ENCODE assay signal across 8 cellular contexts in the genomic region with DNA sequence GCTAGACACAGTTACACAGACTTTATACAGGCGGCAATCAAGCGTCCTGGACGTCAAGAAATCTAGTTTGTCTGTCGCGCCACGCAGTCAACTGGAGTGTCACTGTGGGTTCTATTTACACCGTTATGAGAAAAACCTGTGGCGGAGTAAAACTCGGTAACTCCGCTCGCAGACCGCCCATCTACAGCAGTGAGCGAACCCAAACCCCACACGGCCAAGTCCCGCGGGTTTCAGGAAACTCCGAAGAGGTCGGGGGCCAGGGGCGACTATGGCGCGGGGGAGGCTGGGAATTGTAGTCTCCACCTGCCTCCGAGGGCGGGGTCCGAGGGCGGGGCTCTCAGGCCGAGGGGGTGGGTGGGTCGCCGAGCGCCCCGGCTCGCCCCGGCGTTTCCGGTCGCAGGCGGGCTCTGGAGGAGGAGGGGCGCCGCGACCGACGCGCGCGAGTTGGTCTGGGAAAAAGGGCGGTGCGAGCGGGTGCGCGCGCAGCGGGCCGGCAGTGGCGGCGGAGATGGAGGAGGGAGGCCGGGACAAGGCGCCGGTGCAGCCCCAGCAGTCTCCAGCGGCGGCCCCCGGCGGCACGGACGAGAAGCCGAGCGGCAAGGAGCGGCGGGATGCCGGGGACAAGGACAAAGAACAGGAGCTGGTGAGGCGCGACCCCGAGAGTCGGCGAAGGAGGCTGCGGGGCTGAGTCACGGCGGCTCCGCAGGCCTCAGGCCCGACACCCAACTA. TPM values are rescaled to one million over a fixed set of nuclear protein-coding genes. Genes with fewer than 3 reads are reported as not detected.
DNase-seq lines count a peak whose midpoint lies in the region; ATAC-seq and TF ChIP-seq lines count a peak whose summit lies in the region.

A gene (plus strand): TSS at position 483 of the 729 bp plus-strand sequence. CDS start 26 bp downstream, at position 509.

- no peaks in the 10 kb centered on the region for H3K9me3 ChIP-seq in ectodermal cell (ENCODE audit: control insufficient read depth, low read length)
- no peaks in the 10 kb centered on the region for H3K9me3 ChIP-seq in lower lobe of right lung

- WGBS in ectodermal cell, 2 experiments = 1% methylated on average over 78 of the region's 78 CpGs

- ATAC-seq in lower lobe of right lung = peak; percentile 99 to 100

- H3K27ac ChIP-seq in ectodermal cell (ENCODE audit: insufficient read depth, low read depth, low read length, poor library complexity, severe bottlenecking) (peak within 1 kb of the TSS; percentile 17), lower lobe of right lung (peak within 1 kb of the TSS; percentile 85)

- intact Hi-C loops in lower lobe of right lung (cut with DNase I) = no loop called here

- peak within 1 kb of the TSS; percentile 97 for H3K4me3 ChIP-seq in ectodermal cell (ENCODE audit: insufficient read depth, low read depth, low read length)
- peak within 1 kb of the TSS; percentile 99 for H3K4me3 ChIP-seq in lower lobe of right lung

- TF ChIP-seq CTCF in GM20000 (IDR thresholded peaks at IDR 0.05; ENCODE audit: extremely low read depth, missing control alignments) (no peak), lower lobe of right lung (IDR thresholded peaks at IDR 0.05) (no peak)

- H3K27me3 ChIP-seq in ectodermal cell (ENCODE audit: control insufficient read depth, insufficient read depth, low read length, poor library complexity, severe bottlenecking) = peaks cover 3% of the 10 kb centered on the region
- no peaks in the 10 kb centered on the region for H3K27me3 ChIP-seq in lower lobe of right lung (ENCODE audit: low read depth)

- DNase-seq in CMK (ENCODE audit: low read depth) = peak; percentile 80
- peak; percentile 99 for DNase-seq in GM20000 (ENCODE audit: low spot score)
- DNase-seq in HS-5 (ENCODE audit: low read depth) = peak; percentile 69
- peak; percentile 94 for DNase-seq in NK-92 (lab: John Stamatoyannopoulos, UW; ENCODE audit: unreplicated experiment)
- DNase-seq in activated CD8-positive, alpha-beta memory T cell treated with anti-CD3 and anti-CD28 coated beads for 1 hour (ENCODE audit: extremely low read depth in 1 of 2, low read depth in 1 of 2) = peak; percentile 92 to 97
- peak; percentile 98 for DNase-seq in lower lobe of right lung
- DNase-seq in stimulated activated CD4-positive, alpha-beta T cell treated with anti-CD3 and anti-CD28 coated beads, TNF-alpha, amount 100 ng/mL, for 1 hour (ENCODE audit: low read depth in 3 of 3, low spot score in 1 of 3) = peak; percentile 96 to 97 (median 96)

- H3K4me1 ChIP-seq in ectodermal cell (ENCODE audit: control insufficient read depth, insufficient read depth, low read length) = peaks cover 5% of the 10 kb centered on the region
- H3K4me1 ChIP-seq in lower lobe of right lung = peaks cover 14% of the 10 kb centered on the region

- H3K36me3 ChIP-seq in ectodermal cell (ENCODE audit: control insufficient read depth, insufficient read depth, low read length) (peaks cover 37% of the 10 kb centered on the region), lower lobe of right lung (peaks cover 37% of the 10 kb centered on the region)

RNA-seq across cellular contexts. Expression of the gene that starts here (rescaled TPM):
- 377 TPM for polyA plus RNA-seq in ectodermal cell (2013, experiment 1 of 4)
- polyA plus RNA-seq in ectodermal cell (2013, experiment 2 of 4) = 343 TPM
- 293 TPM for polyA plus RNA-seq in ectodermal cell (2013, experiment 3 of 4)
- 299 TPM for polyA plus RNA-seq in ectodermal cell (2013, experiment 4 of 4)
- 135 TPM for total RNA-seq in lower lobe of right lung

Comparison
In these comparisons a context has a peak if more than half of its experiments do, and no peak if none do; other contexts are left out.
1. Peak in every context shown above with its lines: DNase-seq, ATAC-seq, H3K4me3 ChIP-seq and H3K27ac ChIP-seq.